In genomic region chr6:137076277-137077068, GRCh38 we compare ENCODE assay signal across 8 cellular contexts. TPM values are rescaled to one million over a fixed set of nuclear protein-coding genes. Genes with fewer than 3 reads are reported as not detected.
DNase-seq lines count a peak whose midpoint lies in the region; TF ChIP-seq lines count a peak whose summit lies in the region.

No MANE protein-coding gene starts in this region.

- no peaks in the 10 kb centered on the region for H3K4me1 ChIP-seq in HEK293 (ENCODE audit: control insufficient read depth, insufficient read depth, low read length)

- intact Hi-C loops in head of caudate nucleus (cut with DNase I) (no loop called here), posterior cingulate gyrus (cut with DNase I) (loop anchor here (1.0 kb wide), 1 partner anchor 565 kb away; no protein-coding TSS in a partner anchor)

- POLR2A ChIA-PET in HEK293 (lab: Yijun Ruan, JAX) = interaction anchor here (0.7 kb wide), 1 partner anchor 33 kb away, joined by 3 read pairs; no protein-coding TSS in a partner anchor

- no peaks in the 10 kb centered on the region for H3K27me3 ChIP-seq in MG63

- TF ChIP-seq CTCF in GM12801 (IDR thresholded peaks at IDR 0.05; ENCODE audit: extremely low read depth, insufficient read length) = peak; percentile 93
- peak; percentile 77; the same call in 1 of the 2 replicates for TF ChIP-seq CTCF in HEK293 (tag by site-specific recombination; IDR thresholded peaks at IDR 0.05)

- H3K36me3 ChIP-seq in HEK293 (ENCODE audit: control insufficient read depth in 2 of 2, insufficient read depth in 1 of 2, low read length in 2 of 2) (no peaks in the 10 kb centered on the region), MG63 (no peaks in the 10 kb centered on the region)

- DNase-seq in MG63 (peak; percentile 57), RPMI7951 (ENCODE audit: low read depth) (peak; percentile 65), head of caudate nucleus (peak; percentile 10 to 78 (median 59)), posterior cingulate gyrus (peak in 8 of 10 donors; percentile 35 to 93 (median 56)), 8988T (no peak)
- peak; percentile 80 for DNase-seq in activated effector memory CD4-positive, alpha-beta T cell treated with anti-CD3 and anti-CD28 coated beads, Interleukin-2, amount 50 U/mL, for 16 hours

- H3K27ac ChIP-seq in HEK293 (ENCODE audit: extremely low read depth, low read depth, low read length) = no peak overlapping the region

- CTCF ChIA-PET in HEK293 (lab: Yijun Ruan, JAX) = interaction anchor here (0.5 to 3.4 kb wide), 49 partner anchors 9 to 928 kb away, joined by 3 to 32 read pairs (median 3); no protein-coding TSS in a partner anchor

- H3K9me3 ChIP-seq in HEK293 (ENCODE audit: control insufficient read depth, insufficient read depth, low read depth, low read length) = no peaks in the 10 kb centered on the region
- H3K9me3 ChIP-seq in MG63 = peaks cover 6% of the 10 kb centered on the region

- H3K4me3 ChIP-seq in HEK293 (ENCODE audit: low read depth, low read length) (no peak overlapping the region), MG63 (no peak overlapping the region)

TF ChIP-seq in HEK293, 187 proteins besides CTCF, POLR2A, EP300 and RAD21:
- TF ChIP-seq ZNF558 (tag by site-specific recombination; IDR thresholded peaks at IDR 0.05) = no peak
- TF ChIP-seq ZNF560 (tag by site-specific recombination; IDR thresholded peaks at IDR 0.05; ENCODE audit: borderline replicate concordance) = no peak
- no peak for TF ChIP-seq ZNF24 (tag by site-specific recombination; IDR thresholded peaks at IDR 0.05)
- no peak for TF ChIP-seq ZNF645 (tag by site-specific recombination; IDR thresholded peaks at IDR 0.05)
- TF ChIP-seq ZNF324 (tag by site-specific recombination; IDR thresholded peaks at IDR 0.05) = no peak
- 0 out of 2 replicates have a peak, but pooled peaks have one; percentile 30 for TF ChIP-seq ZNF561 (tag by site-specific recombination; IDR thresholded peaks at IDR 0.05; ENCODE audit: borderline replicate concordance)
- TF ChIP-seq ZNF654 (tag by site-specific recombination; IDR thresholded peaks at IDR 0.05; ENCODE audit: low read depth) = peak; percentile 87
- TF ChIP-seq SP2 (tag by site-specific recombination; IDR thresholded peaks at IDR 0.05) = no peak
- peak; percentile 24; the same call in 1 of the 2 replicates for TF ChIP-seq SCRT2 (tag by site-specific recombination; IDR thresholded peaks at IDR 0.05)
- TF ChIP-seq ZBTB17 (tag by site-specific recombination; IDR thresholded peaks at IDR 0.05) = 0 out of 2 replicates have a peak, but pooled peaks have one; percentile 15
- peak; percentile 53; the same call in 1 of the 2 replicates for TF ChIP-seq ZNF692 (tag by site-specific recombination; IDR thresholded peaks at IDR 0.05)
- TF ChIP-seq ZFP69B (tag by site-specific recombination; IDR thresholded peaks at IDR 0.05) = peak; percentile 43; the same call in 1 of the 2 replicates

RNA-seq across cellular contexts. Expression of gene IL20RA, which starts 31.7 kb away (rescaled TPM):
- total RNA-seq in MG63 (2014; rRNA removed; shearing (Covaris generic); ENCODE audit: low replicate concordance) = 0.03 TPM in 1 of 2 replicates, not detected in the other
- total RNA-seq in RPMI7951 (2014; rRNA removed; shearing (Covaris generic)) = not detected in 2 replicates
